ENCODE assay signal across 12 cellular contexts in the genomic region with DNA sequence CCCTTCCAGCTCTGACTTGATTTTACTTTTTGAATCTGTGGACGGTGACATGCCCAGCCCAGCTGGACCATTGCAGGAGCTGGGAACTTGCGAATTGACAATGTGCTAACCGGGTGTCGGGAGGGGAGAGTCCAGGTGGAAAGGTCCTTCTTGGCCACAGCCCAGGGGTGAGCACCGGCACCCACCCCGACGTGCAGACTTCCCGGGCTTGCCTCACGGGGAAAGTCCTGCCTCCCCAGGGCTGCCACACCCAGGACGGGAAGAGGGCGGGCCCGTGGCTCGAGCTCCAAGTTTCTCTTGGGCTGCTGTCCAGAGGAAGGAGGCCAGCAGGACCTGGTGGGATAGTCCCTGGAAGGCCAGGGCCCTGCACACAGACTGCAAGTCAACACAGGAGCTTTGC. TPM values are rescaled to one million over a fixed set of nuclear protein-coding genes. Genes with fewer than 3 reads are reported as not detected.
DNase-seq lines count a peak whose midpoint lies in the region; ATAC-seq and TF ChIP-seq lines count a peak whose summit lies in the region.
"Had no signal": no experiment of that assay in that cellular context is flagged by ENCODE, and none has a peak within 500 bp of the region (broad histone marks: within the 10 kb centered on the region; RNA-seq: fewer than 3 reads in every experiment).

No MANE protein-coding gene starts in this region.

- no peaks in the 10 kb centered on the region for H3K9me3 Mint-ChIP-seq in activated T-cell treated with anti-CD3 and anti-CD28 coated beads, Interleukin-2, amount 50 U/mL, for 4 hours

- peak overlapping the region; percentile 49 for H3K4me2 ChIP-seq in BLaER1

- H3K27ac ChIP-seq in BLaER1 = no peak overlapping the region
- H3K27ac ChIP-seq in left ventricle myocardium inferior (replicated peaks) = peak overlapping the region; percentile 64
- no peak overlapping the region for H3K27ac ChIP-seq in sigmoid colon

- ATAC-seq in GM18498 (IDR thresholded peaks at IDR 0.05; ENCODE audit: unreplicated experiment) = no peak
- ATAC-seq in activated T-cell treated with anti-CD3 and anti-CD28 coated beads, Interleukin-2, amount 50 U/mL, for 4 hours = no peak
- ATAC-seq: stimulated activated naive CD8-positive, alpha-beta T cell treated with anti-CD3 and anti-CD28 coated beads, Interleukin-15, Interleukin-2, amounts not matched to agents 100 U/mL and 50 U/mL, for 24 hours had no signal

- no peaks in the 10 kb centered on the region for H4K20me1 ChIP-seq in BLaER1

- peak; percentile 66 for DNase-seq in left ventricle myocardium inferior
- DNase-seq in sigmoid colon = peak; percentile 83
- no peak for DNase-seq in OCI-M1 (lab: John Stamatoyannopoulos, UW)
- DNase-seq in activated T-cell treated with anti-CD3 and anti-CD28 coated beads, Interleukin-2, amount 50 U/mL, for 4 hours = no peak
- DNase-seq in NCI-H446 (lab: John Stamatoyannopoulos, UW) = no peak
- DNase-seq: activated effector memory CD4-positive, alpha-beta T cell treated with Interleukin-2 at 50 U/mL for 16 hours; NCI-H146; stimulated activated CD4-positive, alpha-beta T cell treated with anti-CD3 and anti-CD28 coated beads, Interleukin-12 subunit alpha, Interleukin-12 subunit beta, amount 100 ng/mL, for 4 hours; stimulated activated naive CD8-positive, alpha-beta T cell treated with anti-CD3 and anti-CD28 coated beads, Interleukin-15, Interleukin-2, amounts not matched to agents 100 U/mL and 50 U/mL, for 24 hours had no signal

- no peak overlapping the region for H3K9ac ChIP-seq in BLaER1

- no peak for TF ChIP-seq EP300 in sigmoid colon (IDR thresholded peaks at IDR 0.05)

- H3K36me3 Mint-ChIP-seq in activated T-cell treated with anti-CD3 and anti-CD28 coated beads, Interleukin-2, amount 50 U/mL, for 4 hours (ENCODE audit: insufficient read depth) = no peaks in the 10 kb centered on the region

- H3K4me3 ChIP-seq in BLaER1 (no peak overlapping the region), WI38 (ENCODE audit: low read depth, low read length) (peak overlapping the region; percentile 48), left ventricle myocardium inferior (peak overlapping the region; percentile 49), sigmoid colon (no peak overlapping the region)

- TF ChIP-seq POLR2A in sigmoid colon (IDR thresholded peaks at IDR 0.05) = no peak

- intact Hi-C loops in left ventricle myocardium inferior (cut with micrococcal nuclease) (no loop called here), sigmoid colon (cut with DNase I) (no loop called here)

- H3K36me3 ChIP-seq in BLaER1 = no peaks in the 10 kb centered on the region
- H3K36me3 ChIP-seq in left ventricle myocardium inferior = no peaks in the 10 kb centered on the region
- H3K36me3 ChIP-seq in sigmoid colon = no peaks in the 10 kb centered on the region

- H3K9me3 ChIP-seq in BLaER1 = no peaks in the 10 kb centered on the region
- H3K9me3 ChIP-seq in left ventricle myocardium inferior (replicated peaks) = no peaks in the 10 kb centered on the region
- no peaks in the 10 kb centered on the region for H3K9me3 ChIP-seq in sigmoid colon

- no peak for TF ChIP-seq CTCF in WI38 (IDR thresholded peaks at IDR 0.05; ENCODE audit: low read depth, low read length)
- TF ChIP-seq CTCF in left ventricle myocardium inferior (IDR thresholded peaks at IDR 0.05; ENCODE audit: borderline replicate concordance) = no peak
- no peak for TF ChIP-seq CTCF in sigmoid colon (IDR thresholded peaks at IDR 0.05)

- H3K27me3 ChIP-seq in BLaER1 (peaks cover 15% of the 10 kb centered on the region), left ventricle myocardium inferior (ENCODE audit: low read depth) (peaks cover 31% of the 10 kb centered on the region), sigmoid colon (peaks cover 0 to 5% (median 0%) of the 10 kb centered on the region in 3 donors)

- no peak overlapping the region for H3K4me3 Mint-ChIP-seq in activated T-cell treated with anti-CD3 and anti-CD28 coated beads, Interleukin-2, amount 50 U/mL, for 4 hours

- no peaks in the 10 kb centered on the region for H3K4me1 Mint-ChIP-seq in activated T-cell treated with anti-CD3 and anti-CD28 coated beads, Interleukin-2, amount 50 U/mL, for 4 hours (ENCODE audit: low read depth)

- H3K4me1 ChIP-seq in BLaER1 (peaks cover 37% of the 10 kb centered on the region), left ventricle myocardium inferior (peaks cover 35% of the 10 kb centered on the region), sigmoid colon (no peaks in the 10 kb centered on the region)

- WGBS in sigmoid colon, 2 donors = 15 to 55% methylated on average over 13 of the region's 13 CpGs

- peaks cover 8% of the 10 kb centered on the region for H3K27me3 Mint-ChIP-seq in activated T-cell treated with anti-CD3 and anti-CD28 coated beads, Interleukin-2, amount 50 U/mL, for 4 hours (ENCODE audit: low read depth)

RNA-seq across cellular contexts. Expression of gene CARD14, which starts 17.7 kb away (rescaled TPM):
- total RNA-seq in left ventricle myocardium inferior = 0.49 TPM
- not detected for total RNA-seq in sigmoid colon
- 1 to 10 TPM in 2 of 3 donors, under 1 TPM in 1; 0.23 to 1.8 (median 1.5) TPM for polyA plus RNA-seq in sigmoid colon
- not detected for total RNA-seq in activated T-cell treated with anti-CD3 and anti-CD28 coated beads, Interleukin-2, amount 50 U/mL, for 4 hours

RNA-seq across cellular contexts. Expression of gene SGSH, which starts 32.6 kb away (rescaled TPM):
- total RNA-seq in left ventricle myocardium inferior (10.9 TPM), sigmoid colon (10 to 100 TPM; 11.4 to 31.6 (median 12.9) TPM)
- 10 to 100 TPM in 1 of 3 donors, 1 to 10 TPM in 2; 3.6 to 37.0 (median 6.7) TPM for polyA plus RNA-seq in sigmoid colon
- total RNA-seq in activated T-cell treated with anti-CD3 and anti-CD28 coated beads, Interleukin-2, amount 50 U/mL, for 4 hours = 10 to 100 TPM; 18.9 to 25.2 (median 19.1) TPM

RNA-seq across cellular contexts. Expression of gene SLC26A11, which starts 32.7 kb away (rescaled TPM):
- total RNA-seq in left ventricle myocardium inferior (4.1 TPM), sigmoid colon (10 to 100 TPM in 3 of 4 donors, 1 to 10 TPM in 1; 6.8 to 14.5 (median 11.5) TPM)
- polyA plus RNA-seq in sigmoid colon = 1 to 10 TPM; 2.3 to 9.3 (median 3.0) TPM
- 10 to 100 TPM; 15.8 to 16.5 (median 16.4) TPM for total RNA-seq in activated T-cell treated with anti-CD3 and anti-CD28 coated beads, Interleukin-2, amount 50 U/mL, for 4 hours

RNA-seq across cellular contexts. Expression of gene EIF4A3, which starts 40.6 kb away (rescaled TPM):
- total RNA-seq in left ventricle myocardium inferior (30.0 TPM), sigmoid colon (10 to 100 TPM; 26.6 to 45.1 (median 39.8) TPM)
- polyA plus RNA-seq in sigmoid colon = 10 to 100 TPM; 60.7 to 97.1 (median 85.1) TPM
- total RNA-seq in activated T-cell treated with anti-CD3 and anti-CD28 coated beads, Interleukin-2, amount 50 U/mL, for 4 hours = 100 to 1,000 TPM; 228 to 251 (median 230) TPM

Comparison
In these comparisons a context has a peak if more than half of its experiments do, and no peak if none do; other contexts are left out.
1. H3K4me3 ChIP-seq: peak in WI38 (single experiment) and left ventricle myocardium inferior (single experiment); none in BLaER1 (single experiment) and sigmoid colon (0 of 4).
2. DNase-seq: peak in left ventricle myocardium inferior (single experiment) and sigmoid colon (single experiment); none in OCI-M1 (single experiment), activated T-cell treated with anti-CD3 and anti-CD28 coated beads, Interleukin-2, amount 50 U/mL, for 4 hours (single experiment) and NCI-H446 (0 of 2).